Comparison of ENCODE assay signal across 26 cellular contexts in the genomic region with DNA sequence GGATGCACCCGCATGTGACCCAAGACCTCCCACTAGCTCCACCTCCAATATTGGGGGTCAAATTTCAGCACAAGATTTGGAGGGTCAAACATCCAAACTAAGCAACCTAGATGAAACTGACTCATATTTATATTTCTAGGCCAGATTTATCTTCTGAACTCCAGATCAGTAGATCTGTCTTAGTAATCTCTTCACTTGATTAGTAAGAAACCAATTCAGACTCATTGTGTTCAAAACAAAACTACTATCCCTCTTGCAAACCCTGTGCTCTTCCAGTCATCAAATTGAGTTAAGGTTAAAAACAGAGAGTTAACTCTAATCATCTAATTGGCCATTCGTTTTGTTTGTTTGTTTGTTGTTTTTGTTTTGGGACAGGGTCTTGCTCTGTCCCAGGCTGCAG.
"Had no signal": no experiment of that assay in that cellular context is flagged by ENCODE, and none has a peak within 500 bp of the region (broad histone marks: within the 10 kb centered on the region; RNA-seq: fewer than 3 reads in every experiment).

No MANE protein-coding gene starts in this region.

- H3K36me3 ChIP-seq: colonic mucosa, esophagus squamous epithelium, gastrocnemius medialis, heart right ventricle, left lung, lower lobe of right lung had no signal

- H3K9me3 ChIP-seq: colonic mucosa, esophagus squamous epithelium, gastrocnemius medialis, heart right ventricle, left lung, lower lobe of right lung had no signal

- H3K27ac Mint-ChIP-seq: dendritic cell treated with granulocyte-macrophage colony-stimulating factor and Interleukin-4, amounts not matched to agents 40 ng/mL and 50 ng/mL, for 4 days; effector memory CD8-positive, alpha-beta T cell; endodermal cell had no signal

- ATAC-seq: effector memory CD8-positive, alpha-beta T cell; esophagus mucosa; gastrocnemius medialis; heart right ventricle; left cardiac atrium; left lung; left ventricle myocardium superior; lower lobe of right lung had no signal

- H3K27me3 ChIP-seq: colonic mucosa, esophagus squamous epithelium, gastrocnemius medialis, heart right ventricle, left lung had no signal

- H3K4me3 Mint-ChIP-seq: dendritic cell treated with granulocyte-macrophage colony-stimulating factor and Interleukin-4, amounts not matched to agents 40 ng/mL and 50 ng/mL, for 4 days; effector memory CD8-positive, alpha-beta T cell; endodermal cell had no signal

- H3K9me3 Mint-ChIP-seq: dendritic cell treated with granulocyte-macrophage colony-stimulating factor and Interleukin-4, amounts not matched to agents 40 ng/mL and 50 ng/mL, for 4 days; effector memory CD8-positive, alpha-beta T cell had no signal

- H3K4me3 ChIP-seq: colonic mucosa, esophagus squamous epithelium, gastrocnemius medialis, heart right ventricle, left lung, lower lobe of right lung had no signal

- DNase-seq: colonic mucosa; cortex of kidney; effector CD8-positive, alpha-beta T cell; effector memory CD8-positive, alpha-beta T cell; endodermal cell; erythroblast; esophagus squamous epithelium; foreskin fibroblast; foreskin melanocyte; gastrocnemius medialis; glutamatergic neuron; head of caudate nucleus; heart right ventricle; hippocampal formation; left cardiac atrium; left lung; left ventricle myocardium superior; lower lobe of right lung; mesendoderm; midbrain had no signal

- H3K27ac ChIP-seq: colonic mucosa, epithelial cell of prostate, esophagus squamous epithelium, gastrocnemius medialis, heart right ventricle, left lung, lower lobe of right lung had no signal

- FAIRE-seq: endometrium, islet of Langerhans, keratinocyte had no signal

- H3K4me1 ChIP-seq: colonic mucosa, esophagus squamous epithelium, gastrocnemius medialis, heart right ventricle, left lung, lower lobe of right lung had no signal
